Comparison of ENCODE assay signal across 12 cellular contexts in the genomic region with DNA sequence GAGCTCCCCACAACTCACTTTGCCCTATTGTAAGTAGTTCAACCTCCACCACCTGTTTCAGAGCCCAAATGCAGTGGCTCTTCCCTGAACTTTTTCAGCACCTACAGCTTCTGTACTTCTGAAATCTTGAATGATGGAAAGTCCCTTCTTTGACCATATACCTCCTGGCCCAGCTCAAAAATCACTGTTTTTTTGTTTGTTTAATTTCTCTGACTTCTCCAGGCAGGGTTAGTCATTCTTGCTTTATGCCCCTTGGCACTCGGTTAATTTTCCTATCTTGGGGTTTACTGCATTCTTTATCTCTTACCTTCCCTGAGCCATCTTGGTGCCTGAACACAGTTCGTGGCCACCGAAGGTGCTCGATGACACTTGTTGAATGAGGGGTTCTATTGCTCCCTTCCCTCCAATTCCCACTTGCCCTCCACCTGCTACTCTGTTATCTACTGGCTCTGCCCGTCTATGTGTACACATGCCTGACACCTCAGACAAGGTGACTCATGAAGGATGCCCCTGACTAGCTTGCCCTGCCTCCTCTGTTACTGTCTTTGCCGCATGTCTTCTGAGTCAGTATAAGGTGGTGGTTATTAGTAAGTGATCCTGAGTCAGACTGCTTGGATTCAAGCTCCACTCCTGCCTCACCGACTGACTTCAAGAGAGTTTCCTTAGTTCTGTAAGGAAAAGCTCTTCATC. TPM values are rescaled to one million over a fixed set of nuclear protein-coding genes. Genes with fewer than 3 reads are reported as not detected.
A peak's percentile ranks its signal among the peaks of the same experiment; 100 is the strongest.
DNase-seq lines count a peak whose midpoint lies in the region; ATAC-seq and TF ChIP-seq lines count a peak whose summit lies in the region.
"Had no signal": no experiment of that assay in that cellular context is flagged by ENCODE, and none has a peak within 500 bp of the region (broad histone marks: within the 10 kb centered on the region; RNA-seq: fewer than 3 reads in every experiment).

No MANE protein-coding gene starts in this region.

- no peak for DNase-seq in natural killer cell treated with Interleukin-12 subunit alpha and Interleukin-12 subunit beta and Interleukin-15 and Interleukin-18, amount 100 ng/mL, for 72 hours (ENCODE audit: low spot score)
- DNase-seq in natural killer cell: no peak
- DNase-seq in activated CD8-positive, alpha-beta memory T cell treated with anti-CD3 and anti-CD28 coated beads, Interleukin-2, amount 50 U/mL, for 48 hours: peak; percentile 61
- peak; percentile 85 for DNase-seq in islet precursor cell
- DNase-seq in stromal cell of bone marrow (ENCODE audit: low read depth): peak; percentile 84
- DNase-seq: DND-41, NCI-H1417 had no signal

- ATAC-seq in natural killer cell treated with Interleukin-12 subunit alpha and Interleukin-12 subunit beta and Interleukin-15 and Interleukin-18, amount 100 ng/mL, for 72 hours: peak; percentile 48 to 88
- no peak for ATAC-seq in natural killer cell
- ATAC-seq in HG03039 (IDR thresholded peaks at IDR 0.05; ENCODE audit: unreplicated experiment): no peak
- ATAC-seq in HG03342 (IDR thresholded peaks at IDR 0.05; ENCODE audit: unreplicated experiment): no peak
- ATAC-seq in GM19035 (IDR thresholded peaks at IDR 0.05; ENCODE audit: unreplicated experiment): no peak

- H3K4me1 Mint-ChIP-seq in natural killer cell treated with Interleukin-12 subunit alpha and Interleukin-12 subunit beta and Interleukin-15 and Interleukin-18, amount 100 ng/mL, for 72 hours (ENCODE audit: low read depth in 2 of 2): no peaks in the 10 kb centered on the region
- no peaks in the 10 kb centered on the region for H3K4me1 Mint-ChIP-seq in natural killer cell

- H3K27me3 Mint-ChIP-seq in natural killer cell treated with Interleukin-12 subunit alpha and Interleukin-12 subunit beta and Interleukin-15 and Interleukin-18, amount 100 ng/mL, for 72 hours: no peaks in the 10 kb centered on the region
- H3K27me3 Mint-ChIP-seq in natural killer cell (ENCODE audit: low read depth in 2 of 2): no peaks in the 10 kb centered on the region

- intact Hi-C loops in natural killer cell (cut with micrococcal nuclease): no loop called here

- no peak overlapping the region for H3K4me3 Mint-ChIP-seq in natural killer cell treated with Interleukin-12 subunit alpha and Interleukin-12 subunit beta and Interleukin-15 and Interleukin-18, amount 100 ng/mL, for 72 hours
- H3K4me3 Mint-ChIP-seq in natural killer cell: no peak overlapping the region

- H3K36me3 Mint-ChIP-seq in natural killer cell treated with Interleukin-12 subunit alpha and Interleukin-12 subunit beta and Interleukin-15 and Interleukin-18, amount 100 ng/mL, for 72 hours: no peaks in the 10 kb centered on the region
- no peaks in the 10 kb centered on the region for H3K36me3 Mint-ChIP-seq in natural killer cell

- peak overlapping the region in 1 of 2 donors; percentile 10 for H3K27ac Mint-ChIP-seq in natural killer cell treated with Interleukin-12 subunit alpha and Interleukin-12 subunit beta and Interleukin-15 and Interleukin-18, amount 100 ng/mL, for 72 hours
- no peak overlapping the region for H3K27ac Mint-ChIP-seq in natural killer cell

- TF ChIP-seq CTCF in natural killer cell (IDR thresholded peaks at IDR 0.05): no peak

- H3K9me3 Mint-ChIP-seq in natural killer cell treated with Interleukin-12 subunit alpha and Interleukin-12 subunit beta and Interleukin-15 and Interleukin-18, amount 100 ng/mL, for 72 hours: no peaks in the 10 kb centered on the region
- H3K9me3 Mint-ChIP-seq in natural killer cell: no peaks in the 10 kb centered on the region

RNA-seq across cellular contexts. Expression of gene AMHR2, which starts 4.4 kb away (rescaled TPM):
- not detected for total RNA-seq in natural killer cell treated with Interleukin-12 subunit alpha and Interleukin-12 subunit beta and Interleukin-15 and Interleukin-18, amount 100 ng/mL, for 72 hours
- total RNA-seq in natural killer cell: not detected
- total RNA-seq: endothelial cell of umbilical vein, ureter had no signal

RNA-seq across cellular contexts. Expression of gene PRR13, which starts 13.5 kb away (rescaled TPM):
- 100 to 1,000 TPM; 206 to 353 TPM for total RNA-seq in natural killer cell treated with Interleukin-12 subunit alpha and Interleukin-12 subunit beta and Interleukin-15 and Interleukin-18, amount 100 ng/mL, for 72 hours
- 100 to 1,000 TPM; 214 to 233 (median 231) TPM for total RNA-seq in natural killer cell

RNA-seq across cellular contexts. Expression of gene PCBP2, which starts 23.9 kb away (rescaled TPM):
- 100 to 1,000 TPM; 641 to 747 TPM for total RNA-seq in natural killer cell treated with Interleukin-12 subunit alpha and Interleukin-12 subunit beta and Interleukin-15 and Interleukin-18, amount 100 ng/mL, for 72 hours
- total RNA-seq in natural killer cell: 1,000 to 10,000 TPM in 1 of 3 donors, 100 to 1,000 TPM in 2; 910 to 1,083 (median 943) TPM

RNA-seq across cellular contexts. Expression of gene SP1, which starts 48.1 kb away (rescaled TPM):
- 10 to 100 TPM; 56.8 to 68.1 TPM for total RNA-seq in natural killer cell treated with Interleukin-12 subunit alpha and Interleukin-12 subunit beta and Interleukin-15 and Interleukin-18, amount 100 ng/mL, for 72 hours
- total RNA-seq in natural killer cell: 10 to 100 TPM; 84.6 to 96.3 (median 88.5) TPM

Comparison
In these comparisons a context has a peak if more than half of its experiments do, and no peak if none do; other contexts are left out.
1. ATAC-seq: peak in natural killer cell treated with Interleukin-12 subunit alpha and Interleukin-12 subunit beta and Interleukin-15 and Interleukin-18, amount 100 ng/mL, for 72 hours (2 of 2); none in natural killer cell (0 of 3), HG03039 (single experiment), HG03342 (single experiment) and GM19035 (single experiment).
2. DNase-seq: peak in activated CD8-positive, alpha-beta memory T cell treated with anti-CD3 and anti-CD28 coated beads, Interleukin-2, amount 50 U/mL, for 48 hours (single experiment), islet precursor cell (single experiment) and stromal cell of bone marrow (single experiment); none in natural killer cell treated with Interleukin-12 subunit alpha and Interleukin-12 subunit beta and Interleukin-15 and Interleukin-18, amount 100 ng/mL, for 72 hours (single experiment) and natural killer cell (single experiment).